Comparison of ENCODE assay signal across 15 cellular contexts in genomic region chr16:86831366-86831765, GRCh38.
"Had no signal": no experiment of that assay in that cellular context is flagged by ENCODE, and none has a peak within 500 bp of the region (broad histone marks: within the 10 kb centered on the region; RNA-seq: fewer than 3 reads in every experiment).

No MANE protein-coding gene starts in this region.

- H3K9me3 ChIP-seq: left lung, pancreas, tibial artery had no signal

- H3K79me2 ChIP-seq: hepatocyte had no signal

- H3K4me1 Mint-ChIP-seq: activated CD4-positive, alpha-beta T cell treated with anti-CD3 and anti-CD28 coated beads for 36 hours; naive B cell had no signal

- H3K4me3 ChIP-seq: hepatocyte, left lung, pancreas, tibial artery had no signal

- H3K4me2 ChIP-seq: hepatocyte had no signal

- H3K27ac Mint-ChIP-seq: activated CD4-positive, alpha-beta memory T cell treated with anti-CD3 and anti-CD28 coated beads, Interleukin-2, amount 10 ng/mL, durations not matched to agents 7 days and 5 days; activated CD4-positive, alpha-beta T cell treated with anti-CD3 and anti-CD28 coated beads for 36 hours; activated naive CD4-positive, alpha-beta T cell treated with anti-CD3 and anti-CD28 coated beads, Interleukin-2, amount 50 U/mL, for 72 hours; activated T-cell treated with anti-CD3 and anti-CD28 coated beads, Interleukin-2, amount 50 U/mL, for 24 hours; naive B cell had no signal

- ATAC-seq: activated CD4-positive, alpha-beta T cell treated with anti-CD3 and anti-CD28 coated beads for 36 hours; activated naive CD4-positive, alpha-beta T cell treated with anti-CD3 and anti-CD28 coated beads, Interleukin-2, amount 50 U/mL, for 72 hours; esophagus mucosa; left lung; pancreas had no signal

- H3K36me3 ChIP-seq: left lung, pancreas, tibial artery had no signal

- H3K36me3 Mint-ChIP-seq: activated naive CD4-positive, alpha-beta T cell treated with anti-CD3 and anti-CD28 coated beads, Interleukin-2, amount 50 U/mL, for 72 hours; naive B cell had no signal

- H3K9me3 Mint-ChIP-seq: activated CD4-positive, alpha-beta memory T cell treated with anti-CD3 and anti-CD28 coated beads, Interleukin-2, amount 10 ng/mL, durations not matched to agents 7 days and 5 days; activated naive CD4-positive, alpha-beta T cell treated with anti-CD3 and anti-CD28 coated beads, Interleukin-2, amount 50 U/mL, for 72 hours; activated T-cell treated with anti-CD3 and anti-CD28 coated beads, Interleukin-2, amount 50 U/mL, for 24 hours had no signal

- H2AFZ ChIP-seq: hepatocyte had no signal

- H3K27ac ChIP-seq: hepatocyte, left lung, pancreas, tibial artery had no signal

- DNase-seq: activated CD4-positive, alpha-beta memory T cell treated with anti-CD3 and anti-CD28 coated beads, Interleukin-2, amount 10 ng/mL, durations not matched to agents 7 days and 5 days; activated CD4-positive, alpha-beta T cell treated with anti-CD3 and anti-CD28 coated beads for 36 hours; activated T-cell treated with anti-CD3 and anti-CD28 coated beads, Interleukin-2, amount 50 U/mL, for 24 hours; caudate nucleus; left lung; mammary epithelial cell; naive B cell; pancreas; small intestine; stimulated activated CD4-positive, alpha-beta T cell treated with anti-CD3 and anti-CD28 coated beads, Interleukin-4, amount 100 ng/mL, for 24 hours; stimulated activated naive CD4-positive, alpha-beta T cell had no signal

- H3K4me3 Mint-ChIP-seq: activated CD4-positive, alpha-beta memory T cell treated with anti-CD3 and anti-CD28 coated beads, Interleukin-2, amount 10 ng/mL, durations not matched to agents 7 days and 5 days; activated CD4-positive, alpha-beta T cell treated with anti-CD3 and anti-CD28 coated beads for 36 hours; activated T-cell treated with anti-CD3 and anti-CD28 coated beads, Interleukin-2, amount 50 U/mL, for 24 hours; naive B cell had no signal

- H3K4me1 ChIP-seq: left lung, pancreas had no signal

- H3K27me3 ChIP-seq: tibial artery had no signal
